23 cellular contexts compared by ENCODE assay signal in genomic region chr6:166901626-166902025, GRCh38.
"Had no signal": no experiment of that assay in that cellular context is flagged by ENCODE, and none has a peak within 500 bp of the region (broad histone marks: within the 10 kb centered on the region; RNA-seq: fewer than 3 reads in every experiment).

No MANE protein-coding gene starts in this region.

- H3K36me3 ChIP-seq: heart right ventricle, pancreas, thyroid gland had no signal

- FAIRE-seq: frontal cortex, islet of Langerhans, pancreas, urothelium cell line had no signal

- H3K27me3 Mint-ChIP-seq: naive thymus-derived CD8-positive, alpha-beta T cell had no signal

- H3K9me3 Mint-ChIP-seq: neural crest cell, type B pancreatic cell had no signal

- H3K27me3 ChIP-seq: pancreas, thyroid gland had no signal

- H3K27ac Mint-ChIP-seq: endodermal cell, progenitor cell of endocrine pancreas, type B pancreatic cell had no signal

- H3K4me1 ChIP-seq: pancreas, thyroid gland had no signal

- H3K4me2 ChIP-seq: smooth muscle cell had no signal

- H3K9me3 ChIP-seq: heart right ventricle, mucosa of descending colon, pancreas, thyroid gland had no signal

- H3K4me3 ChIP-seq: coronary artery, heart right ventricle, mucosa of descending colon, pancreas, smooth muscle cell, thyroid gland had no signal

- ATAC-seq: heart right ventricle; left lobe of liver; mucosa of descending colon; naive thymus-derived CD8-positive, alpha-beta T cell; pancreas; right cardiac atrium had no signal

- DNase-seq: effector CD4-positive, alpha-beta T cell; endodermal cell; heart right ventricle; hypothalamus; kidney glomerular epithelial cell; mammary epithelial cell; mucosa of descending colon; naive thymus-derived CD8-positive, alpha-beta T cell; occipital lobe; pancreas; stimulated activated CD4-positive, alpha-beta T cell treated with anti-CD3 and anti-CD28 coated beads, Interleukin-2, amount 100 ng/mL, for 48 hours; stimulated activated naive CD4-positive, alpha-beta T cell treated with Interleukin-2 at 50 U/mL for 16 hours; thyroid gland had no signal

- H3K27ac ChIP-seq: coronary artery, heart right ventricle, pancreas, thyroid gland had no signal

- H3K36me3 Mint-ChIP-seq: naive thymus-derived CD8-positive, alpha-beta T cell; type B pancreatic cell had no signal

- H3K4me3 Mint-ChIP-seq: endodermal cell, neural crest cell, type B pancreatic cell had no signal
